1 cellular context compared by ENCODE assay signal in the genomic region with DNA sequence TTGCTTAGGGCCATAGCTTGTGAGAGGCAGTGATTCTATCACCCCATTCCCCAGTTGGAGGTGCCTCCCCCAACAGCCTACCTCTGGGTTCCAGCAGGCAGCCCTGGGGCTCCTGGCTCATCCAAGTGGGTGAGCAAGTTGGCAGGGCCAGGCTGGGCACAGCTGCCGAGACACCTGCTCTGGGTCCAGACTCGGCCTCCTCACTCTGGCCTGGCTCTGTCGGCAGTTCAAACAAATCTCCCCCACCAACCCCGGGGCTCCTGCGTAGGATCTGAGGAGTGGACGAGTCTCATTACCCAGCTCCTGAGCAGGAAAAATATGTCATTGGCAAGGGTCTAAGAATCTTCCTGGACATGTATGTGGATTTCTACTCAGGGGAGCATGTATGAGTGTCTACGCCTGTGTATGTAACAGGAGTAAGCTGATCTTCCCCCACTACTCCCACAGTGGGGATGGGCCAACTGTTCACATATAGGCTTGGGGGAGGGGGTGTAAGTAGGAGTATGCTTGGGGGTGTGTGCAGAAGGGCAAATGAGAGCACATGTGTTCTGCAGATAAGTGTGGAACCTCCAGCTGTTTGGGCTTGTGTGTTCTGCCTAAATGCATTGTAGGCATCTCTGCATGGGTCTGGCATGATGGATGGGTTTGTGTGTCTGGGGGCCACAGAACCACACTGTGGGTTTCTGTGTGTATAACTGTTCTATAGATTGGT.
TF ChIP-seq lines count a peak whose summit lies in the region.

No MANE protein-coding gene starts in this region.

TF ChIP-seq in HepG2, 621 proteins besides CTCF, POLR2A, EP300 and RAD21 (continued from another document and continues in another):
- TF ChIP-seq, protein P1, sequence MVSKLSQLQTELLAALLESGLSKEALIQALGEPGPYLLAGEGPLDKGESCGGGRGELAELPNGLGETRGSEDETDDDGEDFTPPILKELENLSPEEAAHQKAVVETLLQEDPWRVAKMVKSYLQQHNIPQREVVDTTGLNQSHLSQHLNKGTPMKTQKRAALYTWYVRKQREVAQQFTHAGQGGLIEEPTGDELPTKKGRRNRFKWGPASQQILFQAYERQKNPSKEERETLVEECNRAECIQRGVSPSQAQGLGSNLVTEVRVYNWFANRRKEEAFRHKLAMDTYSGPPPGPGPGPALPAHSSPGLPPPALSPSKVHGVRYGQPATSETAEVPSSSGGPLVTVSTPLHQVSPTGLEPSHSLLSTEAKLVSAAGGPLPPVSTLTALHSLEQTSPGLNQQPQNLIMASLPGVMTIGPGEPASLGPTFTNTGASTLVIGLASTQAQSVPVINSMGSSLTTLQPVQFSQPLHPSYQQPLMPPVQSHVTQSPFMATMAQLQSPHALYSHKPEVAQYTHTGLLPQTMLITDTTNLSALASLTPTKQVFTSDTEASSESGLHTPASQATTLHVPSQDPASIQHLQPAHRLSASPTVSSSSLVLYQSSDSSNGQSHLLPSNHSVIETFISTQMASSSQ (IDR thresholded peaks at IDR 0.05; ENCODE audit: low read depth): peak; percentile 74
- TF ChIP-seq, protein P1 (CRISPR knock-in tag; IDR thresholded peaks at IDR 0.05; ENCODE audit: borderline replicate concordance): peak; percentile 79; the same call in 1 of the 2 replicates
- TF ChIP-seq, protein P2, sequence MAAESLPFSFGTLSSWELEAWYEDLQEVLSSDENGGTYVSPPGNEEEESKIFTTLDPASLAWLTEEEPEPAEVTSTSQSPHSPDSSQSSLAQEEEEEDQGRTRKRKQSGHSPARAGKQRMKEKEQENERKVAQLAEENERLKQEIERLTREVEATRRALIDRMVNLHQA (CRISPR knock-in tag; IDR thresholded peaks at IDR 0.05): peak; percentile 16; the same call in 1 of the 2 replicates
- TF ChIP-seq KAT7 (CRISPR knock-in tag; IDR thresholded peaks at IDR 0.05; ENCODE audit: borderline replicate concordance): no peak; the same call in 1 of the 2 replicates
- TF ChIP-seq IKZF1 (IDR thresholded peaks at IDR 0.05): no peak
- TF ChIP-seq BRCA1 (CRISPR knock-in tag; IDR thresholded peaks at IDR 0.05): peak; percentile 18; the same call in 1 of the 2 replicates
- no peak for TF ChIP-seq NFRKB (IDR thresholded peaks at IDR 0.05)
- TF ChIP-seq ZSCAN25 (CRISPR knock-in tag; IDR thresholded peaks at IDR 0.05): no peak
- TF ChIP-seq ZNF737 (CRISPR knock-in tag; IDR thresholded peaks at IDR 0.05; ENCODE audit: borderline replicate concordance): no peak
- TF ChIP-seq, protein P3, sequence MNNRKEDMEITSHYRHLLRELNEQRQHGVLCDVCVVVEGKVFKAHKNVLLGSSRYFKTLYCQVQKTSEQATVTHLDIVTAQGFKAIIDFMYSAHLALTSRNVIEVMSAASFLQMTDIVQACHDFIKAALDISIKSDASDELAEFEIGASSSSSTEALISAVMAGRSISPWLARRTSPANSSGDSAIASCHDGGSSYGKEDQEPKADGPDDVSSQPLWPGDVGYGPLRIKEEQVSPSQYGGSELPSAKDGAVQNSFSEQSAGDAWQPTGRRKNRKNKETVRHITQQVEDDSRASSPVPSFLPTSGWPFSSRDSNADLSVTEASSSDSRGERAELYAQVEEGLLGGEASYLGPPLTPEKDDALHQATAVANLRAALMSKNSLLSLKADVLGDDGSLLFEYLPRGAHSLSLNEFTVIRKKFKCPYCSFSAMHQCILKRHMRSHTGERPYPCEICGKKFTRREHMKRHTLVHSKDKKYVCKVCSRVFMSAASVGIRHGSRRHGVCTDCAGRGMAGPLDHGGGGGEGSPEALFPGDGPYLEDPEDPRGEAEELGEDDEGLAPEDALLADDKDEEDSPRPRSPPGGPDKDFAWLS (CRISPR knock-in tag; IDR thresholded peaks at IDR 0.05; ENCODE audit: borderline replicate concordance): no peak; the same call in 1 of the 2 replicates
- TF ChIP-seq MIER2 (CRISPR knock-in tag; IDR thresholded peaks at IDR 0.05): no peak
- TF ChIP-seq PHF5A (CRISPR knock-in tag; IDR thresholded peaks at IDR 0.05; ENCODE audit: low read depth, unreplicated experiment): peak; percentile 94
- no peak; the same call in 1 of the 2 replicates for TF ChIP-seq ZSCAN30 (CRISPR knock-in tag; IDR thresholded peaks at IDR 0.05)
- peak; percentile 88 for TF ChIP-seq SALL2 (CRISPR knock-in tag; IDR thresholded peaks at IDR 0.05)
- TF ChIP-seq BRD4 (CRISPR knock-in tag; IDR thresholded peaks at IDR 0.05): peak; percentile 65
- TF ChIP-seq NFATC3 (CRISPR knock-in tag; IDR thresholded peaks at IDR 0.05): 0 out of 2 replicates have a peak, but pooled peaks have one; percentile 2
- no peak for TF ChIP-seq ZBTB21 (CRISPR knock-in tag; IDR thresholded peaks at IDR 0.05)
- no peak for TF ChIP-seq RAD51 (IDR thresholded peaks at IDR 0.05; ENCODE audit: borderline replicate concordance)
- no peak for TF ChIP-seq ZNF839 (CRISPR knock-in tag; IDR thresholded peaks at IDR 0.05; ENCODE audit: borderline replicate concordance)
- peak; percentile 62 for TF ChIP-seq SP4 (CRISPR knock-in tag; IDR thresholded peaks at IDR 0.05)
- TF ChIP-seq NFKBIZ (CRISPR knock-in tag; IDR thresholded peaks at IDR 0.05): peak; percentile 35; the same call in 1 of the 2 replicates
- TF ChIP-seq, protein P4, sequence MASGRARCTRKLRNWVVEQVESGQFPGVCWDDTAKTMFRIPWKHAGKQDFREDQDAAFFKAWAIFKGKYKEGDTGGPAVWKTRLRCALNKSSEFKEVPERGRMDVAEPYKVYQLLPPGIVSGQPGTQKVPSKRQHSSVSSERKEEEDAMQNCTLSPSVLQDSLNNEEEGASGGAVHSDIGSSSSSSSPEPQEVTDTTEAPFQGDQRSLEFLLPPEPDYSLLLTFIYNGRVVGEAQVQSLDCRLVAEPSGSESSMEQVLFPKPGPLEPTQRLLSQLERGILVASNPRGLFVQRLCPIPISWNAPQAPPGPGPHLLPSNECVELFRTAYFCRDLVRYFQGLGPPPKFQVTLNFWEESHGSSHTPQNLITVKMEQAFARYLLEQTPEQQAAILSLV (CRISPR knock-in tag; IDR thresholded peaks at IDR 0.05; ENCODE audit: borderline replicate concordance): peak; percentile 72; the same call in 1 of the 2 replicates
- 0 out of 2 replicates have a peak, but pooled peaks have one; percentile 37 for TF ChIP-seq JUN (CRISPR knock-in tag; IDR thresholded peaks at IDR 0.05)
- TF ChIP-seq ZNF264 (CRISPR knock-in tag; IDR thresholded peaks at IDR 0.05): peak; percentile 76
- TF ChIP-seq PCBP2 (optimal IDR thresholded peaks at IDR 0.05; ENCODE audit: low read depth, low read length, poor library complexity, severe bottlenecking): peak; percentile 99
- TF ChIP-seq KLF6 (CRISPR knock-in tag; IDR thresholded peaks at IDR 0.05): no peak; the same call in 1 of the 2 replicates
- no peak; the same call in 1 of the 2 replicates for TF ChIP-seq NR2C2 (CRISPR knock-in tag; IDR thresholded peaks at IDR 0.05; ENCODE audit: borderline replicate concordance)
- TF ChIP-seq KLF11 (CRISPR knock-in tag; IDR thresholded peaks at IDR 0.05): peak; percentile 87; the same call in 1 of the 2 replicates
- TF ChIP-seq SMAD9 (CRISPR knock-in tag; IDR thresholded peaks at IDR 0.05): no peak
- TF ChIP-seq, protein P5, sequence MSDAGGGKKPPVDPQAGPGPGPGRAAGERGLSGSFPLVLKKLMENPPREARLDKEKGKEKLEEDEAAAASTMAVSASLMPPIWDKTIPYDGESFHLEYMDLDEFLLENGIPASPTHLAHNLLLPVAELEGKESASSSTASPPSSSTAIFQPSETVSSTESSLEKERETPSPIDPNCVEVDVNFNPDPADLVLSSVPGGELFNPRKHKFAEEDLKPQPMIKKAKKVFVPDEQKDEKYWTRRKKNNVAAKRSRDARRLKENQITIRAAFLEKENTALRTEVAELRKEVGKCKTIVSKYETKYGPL (CRISPR knock-in tag; IDR thresholded peaks at IDR 0.05): no peak
- TF ChIP-seq KDM6A (CRISPR knock-in tag; IDR thresholded peaks at IDR 0.05; ENCODE audit: low read depth): no peak
- TF ChIP-seq MLLT10 (CRISPR knock-in tag; IDR thresholded peaks at IDR 0.05): no peak
- TF ChIP-seq, protein P6, sequence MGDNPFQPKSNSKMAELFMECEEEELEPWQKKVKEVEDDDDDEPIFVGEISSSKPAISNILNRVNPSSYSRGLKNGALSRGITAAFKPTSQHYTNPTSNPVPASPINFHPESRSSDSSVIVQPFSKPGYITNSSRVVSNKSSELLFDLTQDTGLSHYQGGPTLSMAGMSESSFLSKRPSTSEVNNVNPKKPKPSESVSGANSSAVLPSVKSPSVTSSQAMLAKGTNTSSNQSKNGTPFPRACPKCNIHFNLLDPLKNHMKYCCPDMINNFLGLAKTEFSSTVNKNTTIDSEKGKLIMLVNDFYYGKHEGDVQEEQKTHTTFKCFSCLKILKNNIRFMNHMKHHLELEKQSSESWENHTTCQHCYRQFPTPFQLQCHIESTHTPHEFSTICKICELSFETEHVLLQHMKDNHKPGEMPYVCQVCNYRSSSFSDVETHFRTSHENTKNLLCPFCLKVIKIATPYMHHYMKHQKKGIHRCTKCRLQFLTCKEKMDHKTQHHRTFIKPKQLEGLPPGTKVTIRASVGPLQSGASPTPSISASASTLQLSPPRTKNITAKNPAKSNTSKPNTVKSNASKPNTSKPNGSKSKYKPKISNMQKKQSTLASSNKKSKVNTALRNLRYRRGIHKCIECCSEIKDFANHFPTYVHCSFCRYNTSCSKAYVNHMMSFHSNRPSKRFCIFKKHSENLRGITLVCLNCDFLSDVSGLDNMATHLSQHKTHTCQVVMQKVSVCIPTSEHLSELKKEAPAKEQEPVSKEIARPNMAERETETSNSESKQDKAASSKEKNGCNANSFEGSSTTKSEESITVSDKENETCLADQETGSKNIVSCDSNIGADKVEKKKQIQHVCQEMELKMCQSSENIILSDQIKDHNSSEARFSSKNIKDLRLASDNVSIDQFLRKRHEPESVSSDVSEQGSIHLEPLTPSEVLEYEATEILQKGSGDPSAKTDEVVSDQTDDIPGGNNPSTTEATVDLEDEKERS (CRISPR knock-in tag; IDR thresholded peaks at IDR 0.05): no peak
- TF ChIP-seq, protein P7, sequence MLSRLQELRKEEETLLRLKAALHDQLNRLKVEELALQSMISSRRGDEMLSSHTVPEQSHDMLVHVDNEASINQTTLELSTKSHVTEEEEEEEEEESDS (CRISPR knock-in tag; IDR thresholded peaks at IDR 0.05; ENCODE audit: borderline replicate concordance): peak; percentile 55; the same call in 1 of the 2 replicates
- peak; percentile 94 for TF ChIP-seq SNAI1 (CRISPR knock-in tag; IDR thresholded peaks at IDR 0.05; ENCODE audit: borderline replicate concordance)
- TF ChIP-seq ZNF34 (CRISPR knock-in tag; IDR thresholded peaks at IDR 0.05; ENCODE audit: borderline replicate concordance): no peak
- TF ChIP-seq, protein P8, sequence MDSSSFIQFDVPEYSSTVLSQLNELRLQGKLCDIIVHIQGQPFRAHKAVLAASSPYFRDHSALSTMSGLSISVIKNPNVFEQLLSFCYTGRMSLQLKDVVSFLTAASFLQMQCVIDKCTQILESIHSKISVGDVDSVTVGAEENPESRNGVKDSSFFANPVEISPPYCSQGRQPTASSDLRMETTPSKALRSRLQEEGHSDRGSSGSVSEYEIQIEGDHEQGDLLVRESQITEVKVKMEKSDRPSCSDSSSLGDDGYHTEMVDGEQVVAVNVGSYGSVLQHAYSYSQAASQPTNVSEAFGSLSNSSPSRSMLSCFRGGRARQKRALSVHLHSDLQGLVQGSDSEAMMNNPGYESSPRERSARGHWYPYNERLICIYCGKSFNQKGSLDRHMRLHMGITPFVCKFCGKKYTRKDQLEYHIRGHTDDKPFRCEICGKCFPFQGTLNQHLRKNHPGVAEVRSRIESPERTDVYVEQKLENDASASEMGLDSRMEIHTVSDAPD (CRISPR knock-in tag; IDR thresholded peaks at IDR 0.05): peak; percentile 65; the same call in 1 of the 2 replicates
- no peak for TF ChIP-seq ZNF367 (CRISPR knock-in tag; IDR thresholded peaks at IDR 0.05; ENCODE audit: borderline replicate concordance)
- peak; percentile 94 for TF ChIP-seq ZNF724P (CRISPR knock-in tag; IDR thresholded peaks at IDR 0.05; ENCODE audit: borderline replicate concordance)
- peak; percentile 92 for TF ChIP-seq SAFB2 (CRISPR knock-in tag; IDR thresholded peaks at IDR 0.05; ENCODE audit: borderline replicate concordance, low read depth)
- TF ChIP-seq, protein P9, sequence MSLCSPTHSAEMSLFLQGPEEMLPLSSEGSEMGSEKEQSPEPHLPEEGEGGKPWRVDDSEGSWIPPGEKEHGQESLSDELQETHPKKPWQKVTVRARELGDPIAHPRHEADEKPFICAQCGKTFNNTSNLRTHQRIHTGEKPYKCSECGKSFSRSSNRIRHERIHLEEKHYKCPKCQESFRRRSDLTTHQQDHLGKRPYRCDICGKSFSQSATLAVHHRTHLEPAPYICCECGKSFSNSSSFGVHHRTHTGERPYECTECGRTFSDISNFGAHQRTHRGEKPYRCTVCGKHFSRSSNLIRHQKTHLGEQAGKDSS (CRISPR knock-in tag; IDR thresholded peaks at IDR 0.05; ENCODE audit: borderline replicate concordance, low read depth): peak; percentile 84; the same call in 1 of the 2 replicates
- TF ChIP-seq, protein P10, sequence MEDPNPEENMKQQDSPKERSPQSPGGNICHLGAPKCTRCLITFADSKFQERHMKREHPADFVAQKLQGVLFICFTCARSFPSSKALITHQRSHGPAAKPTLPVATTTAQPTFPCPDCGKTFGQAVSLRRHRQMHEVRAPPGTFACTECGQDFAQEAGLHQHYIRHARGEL (CRISPR knock-in tag; IDR thresholded peaks at IDR 0.05): peak; percentile 59; the same call in 1 of the 2 replicates
- peak; percentile 85; the same call in 1 of the 2 replicates for TF ChIP-seq ZFP82 (CRISPR knock-in tag; IDR thresholded peaks at IDR 0.05; ENCODE audit: borderline replicate concordance)
- TF ChIP-seq NFE2L1 (CRISPR knock-in tag; IDR thresholded peaks at IDR 0.05; ENCODE audit: borderline replicate concordance): no peak
- TF ChIP-seq, protein P11, sequence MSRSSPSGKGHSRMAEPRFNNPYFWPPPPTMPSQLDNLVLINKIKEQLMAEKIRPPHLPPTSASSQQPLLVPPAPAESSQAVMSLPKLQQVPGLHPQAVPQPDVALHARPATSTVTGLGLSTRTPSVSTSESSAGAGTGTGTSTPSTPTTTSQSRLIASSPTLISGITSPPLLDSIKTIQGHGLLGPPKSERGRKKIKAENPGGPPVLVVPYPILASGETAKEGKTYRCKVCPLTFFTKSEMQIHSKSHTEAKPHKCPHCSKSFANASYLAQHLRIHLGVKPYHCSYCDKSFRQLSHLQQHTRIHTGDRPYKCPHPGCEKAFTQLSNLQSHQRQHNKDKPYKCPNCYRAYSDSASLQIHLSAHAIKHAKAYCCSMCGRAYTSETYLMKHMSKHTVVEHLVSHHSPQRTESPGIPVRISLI (CRISPR knock-in tag; IDR thresholded peaks at IDR 0.05; ENCODE audit: borderline replicate concordance): peak; percentile 51; the same call in 1 of the 2 replicates
